In the genomic region with DNA sequence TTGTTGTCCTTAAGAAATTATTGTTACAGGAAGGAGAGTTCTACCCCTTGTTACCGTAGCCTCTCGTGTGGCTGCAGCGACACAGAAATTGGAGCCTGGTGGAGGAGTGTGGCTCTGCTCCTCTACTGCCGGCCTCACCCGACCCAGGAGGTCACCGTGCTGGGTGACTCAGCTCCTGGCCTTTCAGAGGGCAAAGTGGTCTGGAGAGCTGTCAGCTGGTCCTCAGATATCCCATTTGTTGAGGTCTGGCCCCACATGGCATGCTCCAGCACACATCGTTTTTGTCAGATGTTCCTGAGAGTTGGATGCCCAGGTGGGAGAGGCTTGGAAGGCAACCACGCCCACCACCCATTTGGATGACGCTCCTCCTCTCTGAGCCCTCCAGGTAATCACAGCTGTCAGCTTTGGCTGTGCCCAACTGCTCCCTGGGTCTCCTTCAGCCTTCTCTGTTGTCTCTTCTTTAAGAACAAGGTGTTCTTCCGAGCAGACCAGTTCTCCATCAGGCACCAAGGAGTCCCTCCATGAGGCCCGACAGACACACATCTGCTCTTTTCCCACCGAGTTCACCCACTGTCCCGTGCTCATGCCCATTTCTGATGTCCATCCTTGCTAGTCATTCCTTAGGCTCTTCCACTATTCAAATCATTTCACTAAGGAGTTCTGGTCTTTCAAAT, we compare ENCODE assay signal across 27 cellular contexts.
DNase-seq lines count a peak whose midpoint lies in the region; FAIRE-seq and TF ChIP-seq lines count a peak whose summit lies in the region.
"Had no signal": no experiment of that assay in that cellular context is flagged by ENCODE, and none has a peak within 500 bp of the region (broad histone marks: within the 10 kb centered on the region; RNA-seq: fewer than 3 reads in every experiment).

No MANE protein-coding gene starts in this region.

- POLR2A ChIA-PET in RWPE1 (lab: Yijun Ruan, JAX; ENCODE audit: low non-redundant PET), result no interaction called here

- peak; percentile 44 for FAIRE-seq in urothelium cell line (lab: Jason Lieb, UNC)
- no peak for FAIRE-seq in D721Med (lab: Jason Lieb, UNC)
- FAIRE-seq: A204.1, islet of Langerhans had no signal

- H3K27ac ChIP-seq in RWPE1, result peak overlapping the region; percentile 90
- H3K27ac ChIP-seq: breast epithelium, esophagus squamous epithelium, gastroesophageal sphincter, KMS-11, lower lobe of right lung, stomach, tibial nerve had no signal

- CTCF ChIA-PET in RWPE1 (lab: Yijun Ruan, JAX), result interaction anchor here (0.6 to 0.7 kb wide), 3 partner anchors 183 to 588 kb away, joined by 3 read pairs; no protein-coding TSS in a partner anchor

- TF ChIP-seq CTCF in RWPE1 (conservative IDR thresholded peaks at IDR 0.05; ENCODE audit: low read depth) (no peak), fibroblast of mammary gland (conservative IDR thresholded peaks at IDR 0.05; ENCODE audit: control insufficient read depth, insufficient read depth, low read depth, low read length) (no peak), D721Med (IDR thresholded peaks at IDR 0.05; ENCODE audit: insufficient read depth, missing control alignments) (no peak)

- H3K4me3 ChIP-seq in fibroblast of mammary gland (ENCODE audit: control insufficient read depth, low read depth, low read length), result no peak overlapping the region
- H3K4me3 ChIP-seq: breast epithelium, esophagus squamous epithelium, gastroesophageal sphincter, lower lobe of right lung, stomach, tibial nerve had no signal

- peak; percentile 19 for DNase-seq in NCI-H82 (lab: John Stamatoyannopoulos, UW)
- DNase-seq in NCI-H82 treated with DMSO at 0.1 percent for 48 hours (lab: John Stamatoyannopoulos, UW; ENCODE audit: unreplicated experiment), result no peak
- DNase-seq in RWPE1 (ENCODE audit: low spot score), result no peak
- DNase-seq in fibroblast of mammary gland (ENCODE audit: low read depth), result peak; percentile 11
- peak; percentile 50 for DNase-seq in urothelium cell line (ENCODE audit: low spot score)
- no peak for DNase-seq in D721Med (ENCODE audit: insufficient read length, low spot score)
- no peak for DNase-seq in stimulated activated CD4-positive, alpha-beta T cell treated with anti-CD3 and anti-CD28 coated beads, Interleukin-4, amount 100 ng/mL, for 1 hour
- DNase-seq in DMS79 treated with DMSO at 0.1 percent for 48 hours (lab: John Stamatoyannopoulos, UW), result no peak
- DNase-seq: activated naive CD4-positive, alpha-beta T cell treated with Interleukin-2 at 50 U/mL for 16 hours; activated T-cell treated with anti-CD3 and anti-CD28 coated beads, Interleukin-2, amount 50 U/mL, for 24 hours; CD8-positive, alpha-beta memory T cell; DMS79; effector CD8-positive, alpha-beta T cell; esophagus squamous epithelium; lower lobe of right lung; MV-4-11; NCI-H1694; NCI-H2227 treated with DMSO at 0.1 percent for 48 hours; stimulated activated CD8-positive, alpha-beta memory T cell treated with anti-CD3 and anti-CD28 coated beads, Interleukin-4, amount 100 ng/mL, for 48 hours; stomach; SW 1271 had no signal

Comparison
In these comparisons a context has a peak if more than half of its experiments do, and no peak if none do; other contexts are left out.
1. DNase-seq: peak in NCI-H82 (single experiment), fibroblast of mammary gland (single experiment) and urothelium cell line (single experiment); none in NCI-H82 treated with DMSO at 0.1 percent for 48 hours (single experiment), RWPE1 (single experiment), D721Med (single experiment), stimulated activated CD4-positive, alpha-beta T cell treated with anti-CD3 and anti-CD28 coated beads, Interleukin-4, amount 100 ng/mL, for 1 hour (single experiment) and DMS79 treated with DMSO at 0.1 percent for 48 hours (single experiment).